16 cellular contexts compared by ENCODE assay signal in genomic region chr6:1839315-1839714, GRCh38.
DNase-seq lines count a peak whose midpoint lies in the region; ATAC-seq and TF ChIP-seq lines count a peak whose summit lies in the region.
"Had no signal": no experiment of that assay in that cellular context is flagged by ENCODE, and none has a peak within 500 bp of the region (broad histone marks: within the 10 kb centered on the region; RNA-seq: fewer than 3 reads in every experiment).

No MANE protein-coding gene starts in this region.

- ATAC-seq in GM19463 (IDR thresholded peaks at IDR 0.05; ENCODE audit: unreplicated experiment), result no peak
- ATAC-seq in GM19397 (IDR thresholded peaks at IDR 0.05; ENCODE audit: unreplicated experiment), result no peak

- CTCF ChIA-PET in HEK293T (lab: Yijun Ruan, JAX), result interaction anchor here (0.6 kb wide), 1 partner anchor 206 kb away, joined by 6 read pairs; no protein-coding TSS in a partner anchor

- POLR2A ChIA-PET in HEK293T (lab: Yijun Ruan, JAX), result interaction anchor here (0.7 to 4.6 kb wide), 5 partner anchors 136 to 232 kb away, joined by 4 to 29 read pairs (median 4); partner anchors contain the start of gene FOXC1

- DNase-seq in COR-L47 (lab: John Stamatoyannopoulos, UW) (peak; percentile 13), HEK293T (ENCODE audit: extremely low spot score) (no peak), NCI-H748 (lab: John Stamatoyannopoulos, UW; ENCODE audit: unreplicated experiment) (peak; percentile 53), left kidney (ENCODE audit: low read depth, low spot score) (peak; percentile 56), NCI-H1436 (lab: John Stamatoyannopoulos, UW) (no peak), mesenteric fat pad (ENCODE audit: low spot score) (no peak)
- DNase-seq: DMS153, HCEC 1CT, MM.1S, NCI-H1092 treated with DMSO at 0.1 percent for 48 hours, NCI-H1930, NCI-H524, OCI-M1, SIG-M5 had no signal

TF ChIP-seq in HEK293T, 16 proteins besides CTCF, POLR2A, EP300 and RAD21:
- TF ChIP-seq HDGF (IDR thresholded peaks at IDR 0.05; ENCODE audit: borderline replicate concordance) (no peak), TARDBP (IDR thresholded peaks at IDR 0.05) (no peak), FOXK2 (IDR thresholded peaks at IDR 0.05) (0 out of 2 replicates have a peak, but pooled peaks have one; percentile 50), NFRKB (IDR thresholded peaks at IDR 0.05) (no peak), FOXA1 (IDR thresholded peaks at IDR 0.05) (peak; percentile 46; the same call in 1 of the 2 replicates), SP1 (IDR thresholded peaks at IDR 0.05) (no peak), ZNF384 (IDR thresholded peaks at IDR 0.05) (no peak; the same call in 1 of the 2 replicates), PKNOX1 (IDR thresholded peaks at IDR 0.05) (peak; percentile 95), L3MBTL2 (conservative IDR thresholded peaks at IDR 0.05) (no peak), ARNT (IDR thresholded peaks at IDR 0.05) (0 out of 2 replicates have a peak, but pooled peaks have one; percentile 54), CTBP1 (IDR thresholded peaks at IDR 0.05; ENCODE audit: borderline replicate concordance) (peak; percentile 94), BHLHE40 (IDR thresholded peaks at IDR 0.05; ENCODE audit: borderline replicate concordance) (no peak), ELF4 (IDR thresholded peaks at IDR 0.05) (no peak), FOXM1 (IDR thresholded peaks at IDR 0.05; ENCODE audit: borderline replicate concordance) (no peak; the same call in 1 of the 2 replicates), SUZ12 (IDR thresholded peaks at IDR 0.05) (no peak), LEF1 (IDR thresholded peaks at IDR 0.05; ENCODE audit: borderline replicate concordance) (peak; percentile 49; the same call in 1 of the 2 replicates)

Comparison
In these comparisons a context has a peak if more than half of its experiments do, and no peak if none do; other contexts are left out.
1. DNase-seq: peak in COR-L47 (single experiment), NCI-H748 (single experiment) and left kidney (single experiment); none in HEK293T (single experiment), NCI-H1436 (single experiment) and mesenteric fat pad (single experiment).